ENCODE assay signal across 1 cellular context in the genomic region with DNA sequence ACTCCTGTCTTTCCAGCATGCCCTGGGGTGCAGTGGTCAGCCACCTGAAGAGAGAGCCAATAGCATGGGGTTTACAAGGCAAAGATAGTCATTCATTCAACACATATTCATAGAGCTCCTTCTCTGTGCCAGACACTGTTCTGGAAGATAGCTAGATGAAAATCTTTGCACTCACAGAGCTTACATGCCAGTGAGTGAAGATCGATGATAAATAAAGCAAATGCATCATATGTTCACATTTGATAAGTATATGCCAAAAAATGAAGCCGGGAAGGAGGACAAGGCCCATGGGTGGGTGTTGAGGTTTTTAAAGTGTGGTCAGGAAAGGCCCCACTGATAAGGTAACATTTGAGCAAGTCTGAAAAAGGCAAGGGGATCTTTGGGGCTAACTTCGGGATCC.
A peak's percentile ranks its signal among the peaks of the same experiment; 100 is the strongest.
TF ChIP-seq lines count a peak whose summit lies in the region.

No MANE protein-coding gene starts in this region.

TF ChIP-seq in K562, 482 proteins besides CTCF, POLR2A, EP300 and RAD21 (continued from another document):
- TF ChIP-seq, protein P1, sequence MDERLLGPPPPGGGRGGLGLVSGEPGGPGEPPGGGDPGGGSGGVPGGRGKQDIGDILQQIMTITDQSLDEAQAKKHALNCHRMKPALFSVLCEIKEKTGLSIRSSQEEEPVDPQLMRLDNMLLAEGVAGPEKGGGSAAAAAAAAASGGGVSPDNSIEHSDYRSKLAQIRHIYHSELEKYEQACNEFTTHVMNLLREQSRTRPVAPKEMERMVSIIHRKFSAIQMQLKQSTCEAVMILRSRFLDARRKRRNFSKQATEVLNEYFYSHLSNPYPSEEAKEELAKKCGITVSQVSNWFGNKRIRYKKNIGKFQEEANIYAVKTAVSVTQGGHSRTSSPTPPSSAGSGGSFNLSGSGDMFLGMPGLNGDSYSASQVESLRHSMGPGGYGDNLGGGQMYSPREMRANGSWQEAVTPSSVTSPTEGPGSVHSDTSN (CRISPR knock-in tag; IDR thresholded peaks at IDR 0.05; ENCODE audit: low read depth), result no peak
- TF ChIP-seq, protein P1 (tag; conservative IDR thresholded peaks at IDR 0.05; ENCODE audit: low read depth), result peak; percentile 77
- TF ChIP-seq CTBP1 (IDR thresholded peaks at IDR 0.05; ENCODE audit: borderline replicate concordance) (peak; percentile 52; the same call in 1 of the 2 replicates), CREM (IDR thresholded peaks at IDR 0.05; ENCODE audit: low read depth) (peak; percentile 37; the same call in 1 of the 2 replicates), NCOR1 (IDR thresholded peaks at IDR 0.05) (peak; percentile 92), PCBP1 (IDR thresholded peaks at IDR 0.05; ENCODE audit: low read depth, low read length, poor library complexity, severe bottlenecking) (no peak), DPF2 (IDR thresholded peaks at IDR 0.05) (peak; percentile 94), ESRRB (CRISPR knock-in tag; IDR thresholded peaks at IDR 0.05; ENCODE audit: borderline replicate concordance) (no peak), SMARCA4 (IDR thresholded peaks at IDR 0.05) (peak; percentile 91), MTA3 (IDR thresholded peaks at IDR 0.05; ENCODE audit: borderline replicate concordance) (peak; percentile 63; the same call in 1 of the 2 replicates), MTA2 (IDR thresholded peaks at IDR 0.05; ENCODE audit: low read depth) (peak; percentile 85; the same call in 1 of the 2 replicates), ZNF24 (IDR thresholded peaks at IDR 0.05) (peak; percentile 28; the same call in 1 of the 2 replicates), EGR1 (conservative IDR thresholded peaks at IDR 0.05) (peak; percentile 63), MECOM (CRISPR knock-in tag; IDR thresholded peaks at IDR 0.05) (no peak), TEAD4 (IDR thresholded peaks at IDR 0.05; ENCODE audit: low read length) (peak; percentile 97), TEAD4 (CRISPR knock-in tag; IDR thresholded peaks at IDR 0.05; ENCODE audit: borderline replicate concordance) (no peak), ZBTB17 (CRISPR knock-in tag; IDR thresholded peaks at IDR 0.05) (no peak), ZNF134 (CRISPR knock-in tag; conservative IDR thresholded peaks at IDR 0.05) (no peak), TCF3 (CRISPR knock-in tag; IDR thresholded peaks at IDR 0.05) (peak; percentile 96), HDAC3 (IDR thresholded peaks at IDR 0.05; ENCODE audit: borderline replicate concordance, partially characterized antibody) (peak; percentile 73), HDAC2 (IDR thresholded peaks at IDR 0.05) (peak; percentile 95), SMARCC2 (IDR thresholded peaks at IDR 0.05; ENCODE audit: low read depth) (no peak), KHSRP (IDR thresholded peaks at IDR 0.05) (peak; percentile 53; the same call in 1 of the 2 replicates), EZH2 (IDR thresholded peaks at IDR 0.05; ENCODE audit: borderline replicate concordance, low read depth, low read length) (no peak)
- TF ChIP-seq, protein P2, sequence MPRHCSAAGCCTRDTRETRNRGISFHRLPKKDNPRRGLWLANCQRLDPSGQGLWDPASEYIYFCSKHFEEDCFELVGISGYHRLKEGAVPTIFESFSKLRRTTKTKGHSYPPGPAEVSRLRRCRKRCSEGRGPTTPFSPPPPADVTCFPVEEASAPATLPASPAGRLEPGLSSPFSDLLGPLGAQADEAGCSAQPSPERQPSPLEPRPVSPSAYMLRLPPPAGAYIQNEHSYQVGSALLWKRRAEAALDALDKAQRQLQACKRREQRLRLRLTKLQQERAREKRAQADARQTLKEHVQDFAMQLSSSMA (CRISPR knock-in tag; IDR thresholded peaks at IDR 0.05), result no peak
- TF ChIP-seq, protein P3, sequence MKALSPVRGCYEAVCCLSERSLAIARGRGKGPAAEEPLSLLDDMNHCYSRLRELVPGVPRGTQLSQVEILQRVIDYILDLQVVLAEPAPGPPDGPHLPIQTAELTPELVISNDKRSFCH (CRISPR knock-in tag; IDR thresholded peaks at IDR 0.05), result no peak
- TF ChIP-seq, protein P3 (tag; IDR thresholded peaks at IDR 0.05), result peak; percentile 85
- TF ChIP-seq, protein P4, sequence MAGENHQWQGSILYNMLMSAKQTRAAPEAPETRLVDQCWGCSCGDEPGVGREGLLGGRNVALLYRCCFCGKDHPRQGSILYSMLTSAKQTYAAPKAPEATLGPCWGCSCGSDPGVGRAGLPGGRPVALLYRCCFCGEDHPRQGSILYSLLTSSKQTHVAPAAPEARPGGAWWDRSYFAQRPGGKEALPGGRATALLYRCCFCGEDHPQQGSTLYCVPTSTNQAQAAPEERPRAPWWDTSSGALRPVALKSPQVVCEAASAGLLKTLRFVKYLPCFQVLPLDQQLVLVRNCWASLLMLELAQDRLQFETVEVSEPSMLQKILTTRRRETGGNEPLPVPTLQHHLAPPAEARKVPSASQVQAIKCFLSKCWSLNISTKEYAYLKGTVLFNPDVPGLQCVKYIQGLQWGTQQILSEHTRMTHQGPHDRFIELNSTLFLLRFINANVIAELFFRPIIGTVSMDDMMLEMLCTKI (IDR thresholded peaks at IDR 0.05; ENCODE audit: partially characterized antibody), result no peak
- TF ChIP-seq, protein P5, sequence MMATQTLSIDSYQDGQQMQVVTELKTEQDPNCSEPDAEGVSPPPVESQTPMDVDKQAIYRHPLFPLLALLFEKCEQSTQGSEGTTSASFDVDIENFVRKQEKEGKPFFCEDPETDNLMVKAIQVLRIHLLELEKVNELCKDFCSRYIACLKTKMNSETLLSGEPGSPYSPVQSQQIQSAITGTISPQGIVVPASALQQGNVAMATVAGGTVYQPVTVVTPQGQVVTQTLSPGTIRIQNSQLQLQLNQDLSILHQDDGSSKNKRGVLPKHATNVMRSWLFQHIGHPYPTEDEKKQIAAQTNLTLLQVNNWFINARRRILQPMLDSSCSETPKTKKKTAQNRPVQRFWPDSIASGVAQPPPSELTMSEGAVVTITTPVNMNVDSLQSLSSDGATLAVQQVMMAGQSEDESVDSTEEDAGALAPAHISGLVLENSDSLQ (IDR thresholded peaks at IDR 0.05), result 0 out of 2 replicates have a peak, but pooled peaks have one; percentile 7
- TF ChIP-seq, protein P6, sequence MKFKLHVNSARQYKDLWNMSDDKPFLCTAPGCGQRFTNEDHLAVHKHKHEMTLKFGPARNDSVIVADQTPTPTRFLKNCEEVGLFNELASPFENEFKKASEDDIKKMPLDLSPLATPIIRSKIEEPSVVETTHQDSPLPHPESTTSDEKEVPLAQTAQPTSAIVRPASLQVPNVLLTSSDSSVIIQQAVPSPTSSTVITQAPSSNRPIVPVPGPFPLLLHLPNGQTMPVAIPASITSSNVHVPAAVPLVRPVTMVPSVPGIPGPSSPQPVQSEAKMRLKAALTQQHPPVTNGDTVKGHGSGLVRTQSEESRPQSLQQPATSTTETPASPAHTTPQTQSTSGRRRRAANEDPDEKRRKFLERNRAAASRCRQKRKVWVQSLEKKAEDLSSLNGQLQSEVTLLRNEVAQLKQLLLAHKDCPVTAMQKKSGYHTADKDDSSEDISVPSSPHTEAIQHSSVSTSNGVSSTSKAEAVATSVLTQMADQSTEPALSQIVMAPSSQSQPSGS (CRISPR knock-in tag; IDR thresholded peaks at IDR 0.05), result no peak
